ENCODE assay signal across 15 cellular contexts in genomic region chr4:120155287-120155686, GRCh38.
"Had no signal": no experiment of that assay in that cellular context is flagged by ENCODE, and none has a peak within 500 bp of the region (broad histone marks: within the 10 kb centered on the region; RNA-seq: fewer than 3 reads in every experiment).

No MANE protein-coding gene starts in this region.

- ATAC-seq: gastroesophageal sphincter, left cardiac atrium, natural killer cell had no signal

- H3K36me3 ChIP-seq: cardiac muscle cell, gastroesophageal sphincter, thoracic aorta, WERI-Rb-1 had no signal

- H3K4me3 ChIP-seq: cardiac muscle cell, gastroesophageal sphincter, thoracic aorta had no signal

- H3K27ac ChIP-seq: cardiac muscle cell, gastroesophageal sphincter, thoracic aorta, WERI-Rb-1 had no signal

- H3K9me3 ChIP-seq: gastroesophageal sphincter, thoracic aorta had no signal

- H3K27me3 ChIP-seq: cardiac muscle cell, gastroesophageal sphincter had no signal

- DNase-seq: activated CD4-positive, alpha-beta T cell treated with anti-CD3 and anti-CD28 coated beads for 1 hour; activated naive CD4-positive, alpha-beta T cell; activated T-cell treated with anti-CD3 and anti-CD28 coated beads, Interleukin-2, amount 50 U/mL, for 24 hours; amniotic stem cell; head of caudate nucleus; islet precursor cell; left cardiac atrium; natural killer cell; stimulated activated CD4-positive, alpha-beta T cell treated with anti-CD3 and anti-CD28 coated beads, Interleukin-4, amount 100 ng/mL, for 24 hours; stimulated activated naive CD4-positive, alpha-beta T cell treated with Interleukin-2 at 50 U/mL for 16 hours; T-cell; WERI-Rb-1 had no signal
